ENCODE assay signal across 25 cellular contexts in genomic region chr18:10776493-10776892, GRCh38.
"Had no signal": no experiment of that assay in that cellular context is flagged by ENCODE, and none has a peak within 500 bp of the region (broad histone marks: within the 10 kb centered on the region; RNA-seq: fewer than 3 reads in every experiment).

No MANE protein-coding gene starts in this region.

- H3K4me1 ChIP-seq: esophagus squamous epithelium, heart left ventricle, pancreas, spleen, testis, tibial artery had no signal

- FAIRE-seq: endothelial cell of umbilical vein, frontal cortex, islet of Langerhans, pancreas had no signal

- H3K36me3 ChIP-seq: esophagus squamous epithelium, heart left ventricle, neutrophil, pancreas, spleen, tibial artery had no signal

- ATAC-seq: left colon; mucosa of descending colon; natural killer cell treated with Interleukin-12 subunit alpha and Interleukin-12 subunit beta and Interleukin-15 and Interleukin-18, amount 100 ng/mL, for 72 hours; pancreas; stimulated activated memory B cell treated with anti-CD40 and anti-IgM and Interleukin-4, amounts not matched to agents 10 μg/mL and 1 μg/mL and 100 μg/mL, for 72 hours; stimulated activated naive CD8-positive, alpha-beta T cell treated with anti-CD3 and anti-CD28 coated beads, Interleukin-15, Interleukin-2, amounts not matched to agents 100 U/mL and 50 U/mL, for 24 hours had no signal

- H3K9me3 ChIP-seq: esophagus squamous epithelium, mucosa of descending colon, neutrophil, pancreas, testis, tibial artery had no signal

- H3K27me3 ChIP-seq: esophagus squamous epithelium, neutrophil, pancreas, testis, tibial artery had no signal

- DNase-seq: dermis blood vessel endothelial cell; effector memory CD4-positive, alpha-beta T cell; esophagus squamous epithelium; hippocampal formation; left colon; mesenchymal stem cell; mucosa of descending colon; naive B cell; pancreas; retina; spleen; stimulated activated CD4-positive, alpha-beta T cell treated with anti-CD3 and anti-CD28 coated beads, Interleukin-4, amount 100 ng/mL, for 4 hours; stimulated activated naive CD8-positive, alpha-beta T cell treated with anti-CD3 and anti-CD28 coated beads, Interleukin-15, Interleukin-2, amounts not matched to agents 100 U/mL and 50 U/mL, for 24 hours; substantia nigra; testis; tibial artery had no signal

- H3K4me3 ChIP-seq: coronary artery, esophagus squamous epithelium, heart left ventricle, mucosa of descending colon, pancreas, skin epidermis, spleen, testis, tibial artery had no signal

- H3K27ac ChIP-seq: coronary artery, esophagus squamous epithelium, heart left ventricle, neutrophil, pancreas, skin epidermis, spleen, testis, tibial artery had no signal
